In genomic region chr16:15643453-15644305, GRCh38 we compare ENCODE assay signal across 8 cellular contexts. TPM values are rescaled to one million over a fixed set of nuclear protein-coding genes. Genes with fewer than 3 reads are reported as not detected.
DNase-seq lines count a peak whose midpoint lies in the region; TF ChIP-seq lines count a peak whose summit lies in the region.

No MANE protein-coding gene starts in this region.

- peak; percentile 51 for TF ChIP-seq CTCF in epithelial cell of proximal tubule (conservative IDR thresholded peaks at IDR 0.05; ENCODE audit: low read depth, low read length)

- peak overlapping the region; percentile 100 for H3K27ac ChIP-seq in CD8-positive, alpha-beta memory T cell (ENCODE audit: low read depth, low read length)
- H3K27ac ChIP-seq in mucosa of rectum (ENCODE audit: low read depth in 2 of 2, low read length in 2 of 2) = peak overlapping the region; percentile 93 to 99

- peak overlapping the region; percentile 82 to 99 (median 95) for H3K4me3 Mint-ChIP-seq in CD8-positive, alpha-beta memory T cell

- POLR2A ChIA-PET in CD8-positive, alpha-beta memory T cell (lab: Charles Lee) = interaction anchor here (1.1 to 2.5 kb wide), 4 partner anchors 13 to 53 kb away, joined by 4 to 16 read pairs (median 12); no protein-coding TSS in a partner anchor

- no peak for DNase-seq in CD8-positive, alpha-beta memory T cell
- DNase-seq in HAP-1 (ENCODE audit: low spot score in 2 of 2) (peak; percentile 37 to 69), NCI-H345 treated with DMSO at 0.1 percent for 48 hours (lab: John Stamatoyannopoulos, UW; ENCODE audit: unreplicated experiment) (peak; percentile 66), epithelial cell of proximal tubule (ENCODE audit: low read depth) (no peak), ureter (ENCODE audit: low spot score) (no peak), NK-92 (lab: John Stamatoyannopoulos, UW; ENCODE audit: unreplicated experiment) (no peak)
- peak; percentile 22 for DNase-seq in activated CD4-positive, alpha-beta T cell treated with anti-CD3 and anti-CD28 coated beads, Interleukin-2, amount 50 U/mL, for 1 hour

- in situ Hi-C loops in HAP-1 (cut with MboI; ENCODE audit: low sequenced_read_pairs) = no loop called here

- peaks cover 0 to 26% (median 5%) of the 10 kb centered on the region in 3 donors for H3K36me3 Mint-ChIP-seq in CD8-positive, alpha-beta memory T cell

- H3K4me1 ChIP-seq in CD8-positive, alpha-beta memory T cell (ENCODE audit: insufficient read depth, low read length) = peaks cover 46% of the 10 kb centered on the region
- peaks cover 22% of the 10 kb centered on the region for H3K4me1 ChIP-seq in HAP-1
- peaks cover 16 to 28% of the 10 kb centered on the region in 2 donors for H3K4me1 ChIP-seq in mucosa of rectum (ENCODE audit: control insufficient read depth in 2 of 2, insufficient read depth in 2 of 2, low read length in 2 of 2)

- H3K4me1 Mint-ChIP-seq in CD8-positive, alpha-beta memory T cell = peaks cover 36 to 46% (median 43%) of the 10 kb centered on the region in 3 donors

- CTCF ChIA-PET in CD8-positive, alpha-beta memory T cell (lab: Charles Lee) = interaction anchor here (0.9 to 3.0 kb wide), 13 partner anchors 9 to 216 kb away, joined by 3 to 18 read pairs (median 4); no protein-coding TSS in a partner anchor

- no peaks in the 10 kb centered on the region for H3K27me3 Mint-ChIP-seq in CD8-positive, alpha-beta memory T cell

- peak overlapping the region; percentile 97 for H3K9ac ChIP-seq in mucosa of rectum (ENCODE audit: low read depth in 1 of 2, low read length in 2 of 2)

- H3K4me3 ChIP-seq in CD8-positive, alpha-beta memory T cell (ENCODE audit: low read length) = peak overlapping the region; percentile 94
- H3K4me3 ChIP-seq in HAP-1 = peak overlapping the region; percentile 77
- peak overlapping the region; percentile 92 for H3K4me3 ChIP-seq in epithelial cell of proximal tubule (ENCODE audit: low read depth, low read length)
- peak overlapping the region; percentile 87 to 98 for H3K4me3 ChIP-seq in mucosa of rectum (ENCODE audit: low read length in 2 of 2)

- H3K9me3 Mint-ChIP-seq in CD8-positive, alpha-beta memory T cell = no peaks in the 10 kb centered on the region

- no peaks in the 10 kb centered on the region for H3K36me3 ChIP-seq in CD8-positive, alpha-beta memory T cell (ENCODE audit: insufficient read depth, low read length)
- H3K36me3 ChIP-seq in HAP-1 (replicated peaks) (peaks cover 5% of the 10 kb centered on the region), mucosa of rectum (ENCODE audit: control insufficient read depth in 2 of 2, insufficient read depth in 2 of 2, low read length in 2 of 2) (peaks cover 6 to 7% of the 10 kb centered on the region in 2 donors)

- peak overlapping the region; percentile 97 to 100 (median 99) for H3K27ac Mint-ChIP-seq in CD8-positive, alpha-beta memory T cell

- H3K9me3 ChIP-seq in CD8-positive, alpha-beta memory T cell (ENCODE audit: low read length) = no peaks in the 10 kb centered on the region
- H3K9me3 ChIP-seq in HAP-1 = no peaks in the 10 kb centered on the region
- H3K9me3 ChIP-seq in mucosa of rectum (ENCODE audit: control insufficient read depth in 2 of 2, low read length in 2 of 2) = no peaks in the 10 kb centered on the region

- H3K27me3 ChIP-seq in CD8-positive, alpha-beta memory T cell (ENCODE audit: insufficient read depth, low read length, poor library complexity, severe bottlenecking) = no peaks in the 10 kb centered on the region
- H3K27me3 ChIP-seq in HAP-1 (ENCODE audit: low read depth) (no peaks in the 10 kb centered on the region), mucosa of rectum (ENCODE audit: control insufficient read depth in 2 of 2, insufficient read depth in 2 of 2, low read length in 2 of 2) (no peaks in the 10 kb centered on the region)

RNA-seq across cellular contexts. Expression of gene MARF1, which starts 0.7 kb away (rescaled TPM):
- 10 to 100 TPM; 69.0 to 75.3 TPM for total RNA-seq in CD8-positive, alpha-beta memory T cell
- polyA plus RNA-seq in CD8-positive, alpha-beta memory T cell = 16.9 TPM
- total RNA-seq in epithelial cell of proximal tubule (6.9 and 9.5 TPM in 2 replicates), ureter (98.3 TPM)

RNA-seq across cellular contexts. Expression of gene NDE1, which starts 6.4 kb away (rescaled TPM):
- 100 to 1,000 TPM; 113 to 123 TPM for total RNA-seq in CD8-positive, alpha-beta memory T cell
- polyA plus RNA-seq in CD8-positive, alpha-beta memory T cell = 55.9 TPM
- total RNA-seq in epithelial cell of proximal tubule = 45.3 and 47.7 TPM in 2 replicates
- 30.8 TPM for total RNA-seq in ureter

Comparison
In these comparisons a context has a peak if more than half of its experiments do, and no peak if none do; other contexts are left out.
1. DNase-seq: peak in HAP-1 (2 of 2), NCI-H345 treated with DMSO at 0.1 percent for 48 hours (single experiment) and activated CD4-positive, alpha-beta T cell treated with anti-CD3 and anti-CD28 coated beads, Interleukin-2, amount 50 U/mL, for 1 hour (single experiment); none in CD8-positive, alpha-beta memory T cell (0 of 5), epithelial cell of proximal tubule (single experiment), ureter (single experiment) and NK-92 (single experiment).
2. Peak in every context shown above with its lines, with median percentiles within 50 percentile points of each other: H3K4me3 ChIP-seq.